In the genomic region with DNA sequence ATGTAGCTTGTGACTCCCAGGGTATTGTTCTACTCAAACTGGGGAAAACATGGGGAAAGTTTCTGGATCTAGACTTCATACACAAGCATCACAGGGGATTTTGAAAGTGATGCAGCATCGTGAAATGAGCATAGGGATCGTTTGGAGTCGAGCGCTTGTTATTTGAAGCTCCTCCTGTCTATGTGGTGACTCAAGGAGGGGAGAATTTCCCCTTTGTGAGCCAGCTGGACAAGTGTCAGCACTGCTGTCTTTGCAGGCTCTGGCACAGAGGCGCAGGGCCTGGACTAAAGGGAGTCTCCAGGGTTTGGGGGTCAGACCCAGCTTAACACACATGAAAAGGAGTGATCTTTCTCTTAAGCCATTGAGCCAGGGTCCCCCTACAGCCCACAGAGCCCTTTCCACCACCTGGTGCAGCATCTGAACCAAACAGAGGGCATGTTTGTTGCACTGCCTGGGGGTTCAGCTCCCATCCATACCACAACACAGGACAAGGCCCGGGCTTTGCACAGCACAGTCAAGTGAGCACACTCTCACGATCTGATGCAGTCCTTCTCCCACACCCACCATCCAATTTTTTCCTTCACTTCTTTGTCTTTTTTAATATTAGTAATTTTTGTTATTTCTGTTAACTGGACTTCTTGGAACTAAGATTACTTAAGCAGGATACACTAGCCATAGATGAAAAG, we compare ENCODE assay signal across 8 cellular contexts. TPM values are rescaled to one million over a fixed set of nuclear protein-coding genes. Genes with fewer than 3 reads are reported as not detected.
DNase-seq lines count a peak whose midpoint lies in the region; ATAC-seq, FAIRE-seq and TF ChIP-seq lines count a peak whose summit lies in the region.

No MANE protein-coding gene starts in this region.

- TF ChIP-seq CTCF in RWPE1 (conservative IDR thresholded peaks at IDR 0.05; ENCODE audit: low read depth) (no peak), endothelial cell of umbilical vein (IDR thresholded peaks at IDR 0.05; ENCODE audit: extremely low read depth in 1 of 2, insufficient read depth in 1 of 2, low read depth in 1 of 2, low read length in 2 of 2) (no peak), nephron (IDR thresholded peaks at IDR 0.05; ENCODE audit: unreplicated experiment in 3 of 3) (no peak)

- H3K27ac ChIP-seq in RWPE1 (peak overlapping the region; percentile 76), endothelial cell of umbilical vein (ENCODE audit: insufficient read depth, low read depth, low read length) (no peak overlapping the region)

- H4K20me1 ChIP-seq in endothelial cell of umbilical vein (replicated peaks; ENCODE audit: control insufficient read depth, extremely low read depth, insufficient read depth, low read length), result no peaks in the 10 kb centered on the region

- FAIRE-seq in endothelial cell of umbilical vein (lab: Jason Lieb, UNC), result peak; percentile 33

- DNase-seq in Ammon's horn (ENCODE audit: low spot score) (peak; percentile 61), RWPE1 (ENCODE audit: low spot score) (peak; percentile 68), endothelial cell of umbilical vein (ENCODE audit: low read depth, low spot score) (peak; percentile 71), DMS 273 treated with DMSO at 0.1 percent for 48 hours (lab: John Stamatoyannopoulos, UW) (no peak), OCI-M2 (lab: John Stamatoyannopoulos, UW; ENCODE audit: unreplicated experiment) (no peak)

- H3K27ac Mint-ChIP-seq in nephron, result peak overlapping the region; percentile 40 to 74 (median 74)

- CTCF ChIA-PET in RWPE1 (lab: Yijun Ruan, JAX) (interaction anchor here (0.6 to 1.2 kb wide), 4 partner anchors 10 to 59 kb away, joined by 3 to 6 read pairs (median 3); no protein-coding TSS in a partner anchor), endothelial cell of umbilical vein (lab: Charles Lee) (interaction anchor here (0.7 to 2.5 kb wide), 15 partner anchors 8 to 70 kb away, joined by 3 to 11 read pairs (median 6); no protein-coding TSS in a partner anchor)

- H3K79me2 ChIP-seq in endothelial cell of umbilical vein (ENCODE audit: control insufficient read depth, insufficient read depth, low read length), result no peaks in the 10 kb centered on the region

- no peak overlapping the region for H3K4me3 Mint-ChIP-seq in nephron

- H3K36me3 ChIP-seq in endothelial cell of umbilical vein (ENCODE audit: control insufficient read depth in 2 of 2, extremely low read depth in 1 of 2, insufficient read depth in 2 of 2, low read length in 2 of 2), result no peaks in the 10 kb centered on the region

- H3K9ac ChIP-seq in endothelial cell of umbilical vein (replicated peaks; ENCODE audit: extremely low read depth, insufficient read depth, low read length), result no peak overlapping the region

- no peak overlapping the region for H3K4me2 ChIP-seq in endothelial cell of umbilical vein (ENCODE audit: insufficient read depth, low read length)

- H3K9me3 ChIP-seq in endothelial cell of umbilical vein (replicated peaks; ENCODE audit: control insufficient read depth, insufficient read depth, low read length), result no peaks in the 10 kb centered on the region

- peaks cover 3% of the 10 kb centered on the region for H3K27me3 Mint-ChIP-seq in nephron (ENCODE audit: low read depth)

- no peaks in the 10 kb centered on the region for H3K9me3 Mint-ChIP-seq in nephron

- H3K9me1 ChIP-seq in endothelial cell of umbilical vein (replicated peaks; ENCODE audit: control insufficient read depth, extremely low read depth, insufficient read depth, low read length), result no peaks in the 10 kb centered on the region

- no peak overlapping the region for H3K4me3 ChIP-seq in endothelial cell of umbilical vein (replicated peaks in 1 of 3; ENCODE audit: insufficient read depth in 1 of 3, low read depth in 1 of 3, low read length in 3 of 3)

- POLR2A ChIA-PET in RWPE1 (lab: Yijun Ruan, JAX; ENCODE audit: low non-redundant PET), result no interaction called here
- POLR2A ChIA-PET in endothelial cell of umbilical vein (lab: Charles Lee), result interaction anchor here (1.2 kb wide), 1 partner anchor 51 kb away, joined by 3 read pairs; the partner anchor contains the start of gene IRF1

- H3K4me1 ChIP-seq in endothelial cell of umbilical vein (ENCODE audit: control insufficient read depth, extremely low read depth, insufficient read depth, low read length), result peaks cover 4% of the 10 kb centered on the region

- no TSS peak for BruUV-seq in endothelial cell of umbilical vein (replicated peaks; lab: Mats Ljungman, UMichigan)

- H3K27me3 ChIP-seq in endothelial cell of umbilical vein (ENCODE audit: control insufficient read depth in 2 of 2, insufficient read depth in 2 of 2, low read length in 2 of 2), result no peaks in the 10 kb centered on the region

- dilution Hi-C loops in endothelial cell of umbilical vein (cut with MboI; ENCODE audit: extremely low pct_ligation_motif_present, low sequenced_read_pairs), result no loop called here

- intact Hi-C loops in endothelial cell of umbilical vein (cut with micrococcal nuclease), result no loop called here

- no peak for TF ChIP-seq POLR2A in endothelial cell of umbilical vein (IDR thresholded peaks at IDR 0.05; ENCODE audit: low read depth, low read length)

- no peaks in the 10 kb centered on the region for H3K36me3 Mint-ChIP-seq in nephron (ENCODE audit: low read depth)

- ATAC-seq in GM21825 (IDR thresholded peaks at IDR 0.05; ENCODE audit: unreplicated experiment), result no peak
- no peak for ATAC-seq in GM18870 (IDR thresholded peaks at IDR 0.05; ENCODE audit: unreplicated experiment)

- peaks cover 37% of the 10 kb centered on the region for H3K4me1 Mint-ChIP-seq in nephron

- no peak overlapping the region for H2AFZ ChIP-seq in endothelial cell of umbilical vein (ENCODE audit: low read depth, low read length)

TF ChIP-seq in endothelial cell of umbilical vein, 7 proteins besides CTCF, POLR2A, EP300 and RAD21:
- TF ChIP-seq GATA2 (IDR thresholded peaks at IDR 0.05; ENCODE audit: insufficient read depth, insufficient read length, low read depth, low read length) (no peak), FOS (IDR thresholded peaks at IDR 0.05; ENCODE audit: borderline replicate concordance, insufficient read depth, low read length) (no peak), EZH2 (IDR thresholded peaks at IDR 0.05; ENCODE audit: borderline replicate concordance, low read depth, low read length, severe bottlenecking) (no peak), POLR2AphosphoS5 (IDR thresholded peaks at IDR 0.05; ENCODE audit: insufficient read depth, low read depth, low read length) (no peak), MYC (IDR thresholded peaks at IDR 0.05; ENCODE audit: low read depth, low read length) (no peak), JUN (IDR thresholded peaks at IDR 0.05; ENCODE audit: borderline replicate concordance, insufficient read depth, insufficient read length, low read depth) (no peak)
- TF ChIP-seq, protein P1, sequence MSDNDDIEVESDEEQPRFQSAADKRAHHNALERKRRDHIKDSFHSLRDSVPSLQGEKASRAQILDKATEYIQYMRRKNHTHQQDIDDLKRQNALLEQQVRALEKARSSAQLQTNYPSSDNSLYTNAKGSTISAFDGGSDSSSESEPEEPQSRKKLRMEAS (IDR thresholded peaks at IDR 0.05; ENCODE audit: insufficient read depth, insufficient read length), result no peak

RNA-seq across cellular contexts. Expression of gene IRF1, which starts 50.9 kb away (rescaled TPM):
- total RNA-seq in endothelial cell of umbilical vein, result 17.7 and 28.0 TPM in 2 replicates
- 10.6 and 12.3 TPM in 2 replicates for polyA plus RNA-seq in endothelial cell of umbilical vein
- 12.4 and 15.5 TPM in 2 replicates for polyA plus RNA-seq in endothelial cell of umbilical vein (2011; cell fraction: cytosol; rRNA removed)
- 28.0 and 32.5 TPM in 2 replicates for polyA plus RNA-seq in endothelial cell of umbilical vein (2011; cell fraction: nucleus; rRNA removed)
- polyA plus RNA-seq in endothelial cell of umbilical vein (2012), result 13.7 and 15.0 TPM in 2 replicates
- 25.9 and 32.0 TPM in 2 replicates for polyA minus RNA-seq in endothelial cell of umbilical vein
- 11.5 TPM for polyA minus RNA-seq in endothelial cell of umbilical vein (2011; cell fraction: cytosol; rRNA and poly(A)+ RNA removed)
- polyA minus RNA-seq in endothelial cell of umbilical vein (2011; cell fraction: nucleus; rRNA and poly(A)+ RNA removed), result 45.9 and 55.2 TPM in 2 replicates

Comparison
In these comparisons a context has a peak if more than half of its experiments do, and no peak if none do; other contexts are left out.
1. DNase-seq: peak in Ammon's horn (single experiment), RWPE1 (single experiment) and endothelial cell of umbilical vein (single experiment); none in DMS 273 treated with DMSO at 0.1 percent for 48 hours (single experiment) and OCI-M2 (single experiment).